In the genomic region with DNA sequence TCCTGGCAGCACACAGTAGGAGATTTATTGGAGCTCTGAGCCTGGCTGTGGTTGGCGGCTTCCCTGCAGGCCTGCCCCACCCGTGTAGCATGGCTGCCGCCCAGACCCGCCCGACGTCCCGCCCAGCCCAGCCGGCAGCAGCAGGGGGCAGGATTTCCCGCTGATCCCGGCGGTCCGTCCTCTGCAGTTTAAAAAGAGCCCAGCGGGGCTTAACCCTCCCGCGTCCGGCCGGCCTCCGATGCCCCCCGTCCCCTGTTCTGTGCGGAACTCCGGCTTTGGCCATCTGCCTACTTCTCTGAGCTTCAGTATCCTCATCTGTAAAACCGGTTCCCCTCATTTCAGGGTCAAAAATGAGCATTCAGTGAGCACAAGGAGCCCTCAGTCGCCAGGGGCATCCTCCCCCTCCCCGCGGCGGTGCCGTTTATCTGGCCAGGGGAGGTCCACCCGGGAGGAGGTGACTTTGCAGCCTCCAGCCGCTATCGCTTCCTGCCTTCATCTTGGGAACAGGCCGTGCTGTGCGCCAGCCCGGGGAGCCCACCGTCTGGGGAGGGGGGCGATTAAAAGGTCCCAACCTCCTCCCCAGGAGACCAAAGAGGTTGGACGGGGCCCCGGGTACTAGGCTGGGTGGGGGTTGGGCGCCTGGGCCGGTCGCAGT, we compare ENCODE assay signal across 1 cellular context.
A peak's percentile ranks its signal among the peaks of the same experiment; 100 is the strongest.
TF ChIP-seq lines count a peak whose summit lies in the region.

Gene GAS2L1 (plus strand): TSS at position 476 of the 655 bp plus-strand sequence. CDS start 1,456 bp downstream, outside the sequence.

TF ChIP-seq in K562, 482 proteins besides CTCF, POLR2A, EP300 and RAD21 (continued from another document and continues in another):
- TF ChIP-seq, protein P1, sequence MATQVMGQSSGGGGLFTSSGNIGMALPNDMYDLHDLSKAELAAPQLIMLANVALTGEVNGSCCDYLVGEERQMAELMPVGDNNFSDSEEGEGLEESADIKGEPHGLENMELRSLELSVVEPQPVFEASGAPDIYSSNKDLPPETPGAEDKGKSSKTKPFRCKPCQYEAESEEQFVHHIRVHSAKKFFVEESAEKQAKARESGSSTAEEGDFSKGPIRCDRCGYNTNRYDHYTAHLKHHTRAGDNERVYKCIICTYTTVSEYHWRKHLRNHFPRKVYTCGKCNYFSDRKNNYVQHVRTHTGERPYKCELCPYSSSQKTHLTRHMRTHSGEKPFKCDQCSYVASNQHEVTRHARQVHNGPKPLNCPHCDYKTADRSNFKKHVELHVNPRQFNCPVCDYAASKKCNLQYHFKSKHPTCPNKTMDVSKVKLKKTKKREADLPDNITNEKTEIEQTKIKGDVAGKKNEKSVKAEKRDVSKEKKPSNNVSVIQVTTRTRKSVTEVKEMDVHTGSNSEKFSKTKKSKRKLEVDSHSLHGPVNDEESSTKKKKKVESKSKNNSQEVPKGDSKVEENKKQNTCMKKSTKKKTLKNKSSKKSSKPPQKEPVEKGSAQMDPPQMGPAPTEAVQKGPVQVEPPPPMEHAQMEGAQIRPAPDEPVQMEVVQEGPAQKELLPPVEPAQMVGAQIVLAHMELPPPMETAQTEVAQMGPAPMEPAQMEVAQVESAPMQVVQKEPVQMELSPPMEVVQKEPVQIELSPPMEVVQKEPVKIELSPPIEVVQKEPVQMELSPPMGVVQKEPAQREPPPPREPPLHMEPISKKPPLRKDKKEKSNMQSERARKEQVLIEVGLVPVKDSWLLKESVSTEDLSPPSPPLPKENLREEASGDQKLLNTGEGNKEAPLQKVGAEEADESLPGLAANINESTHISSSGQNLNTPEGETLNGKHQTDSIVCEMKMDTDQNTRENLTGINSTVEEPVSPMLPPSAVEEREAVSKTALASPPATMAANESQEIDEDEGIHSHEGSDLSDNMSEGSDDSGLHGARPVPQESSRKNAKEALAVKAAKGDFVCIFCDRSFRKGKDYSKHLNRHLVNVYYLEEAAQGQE (CRISPR knock-in tag; IDR thresholded peaks at IDR 0.05; ENCODE audit: low read depth): no peak
- TF ChIP-seq, protein P2, sequence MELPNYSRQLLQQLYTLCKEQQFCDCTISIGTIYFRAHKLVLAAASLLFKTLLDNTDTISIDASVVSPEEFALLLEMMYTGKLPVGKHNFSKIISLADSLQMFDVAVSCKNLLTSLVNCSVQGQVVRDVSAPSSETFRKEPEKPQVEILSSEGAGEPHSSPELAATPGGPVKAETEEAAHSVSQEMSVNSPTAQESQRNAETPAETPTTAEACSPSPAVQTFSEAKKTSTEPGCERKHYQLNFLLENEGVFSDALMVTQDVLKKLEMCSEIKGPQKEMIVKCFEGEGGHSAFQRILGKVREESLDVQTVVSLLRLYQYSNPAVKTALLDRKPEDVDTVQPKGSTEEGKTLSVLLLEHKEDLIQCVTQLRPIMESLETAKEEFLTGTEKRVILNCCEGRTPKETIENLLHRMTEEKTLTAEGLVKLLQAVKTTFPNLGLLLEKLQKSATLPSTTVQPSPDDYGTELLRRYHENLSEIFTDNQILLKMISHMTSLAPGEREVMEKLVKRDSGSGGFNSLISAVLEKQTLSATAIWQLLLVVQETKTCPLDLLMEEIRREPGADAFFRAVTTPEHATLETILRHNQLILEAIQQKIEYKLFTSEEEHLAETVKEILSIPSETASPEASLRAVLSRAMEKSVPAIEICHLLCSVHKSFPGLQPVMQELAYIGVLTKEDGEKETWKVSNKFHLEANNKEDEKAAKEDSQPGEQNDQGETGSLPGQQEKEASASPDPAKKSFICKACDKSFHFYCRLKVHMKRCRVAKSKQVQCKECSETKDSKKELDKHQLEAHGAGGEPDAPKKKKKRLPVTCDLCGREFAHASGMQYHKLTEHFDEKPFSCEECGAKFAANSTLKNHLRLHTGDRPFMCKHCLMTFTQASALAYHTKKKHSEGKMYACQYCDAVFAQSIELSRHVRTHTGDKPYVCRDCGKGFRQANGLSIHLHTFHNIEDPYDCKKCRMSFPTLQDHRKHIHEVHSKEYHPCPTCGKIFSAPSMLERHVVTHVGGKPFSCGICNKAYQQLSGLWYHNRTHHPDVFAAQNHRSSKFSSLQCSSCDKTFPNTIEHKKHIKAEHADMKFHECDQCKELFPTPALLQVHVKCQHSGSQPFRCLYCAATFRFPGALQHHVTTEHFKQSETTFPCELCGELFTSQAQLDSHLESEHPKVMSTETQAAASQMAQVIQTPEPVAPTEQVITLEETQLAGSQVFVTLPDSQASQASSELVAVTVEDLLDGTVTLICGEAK (IDR thresholded peaks at IDR 0.05): no peak
- TF ChIP-seq, protein P2 (CRISPR knock-in tag; IDR thresholded peaks at IDR 0.05): no peak
- TF ChIP-seq, protein P3, sequence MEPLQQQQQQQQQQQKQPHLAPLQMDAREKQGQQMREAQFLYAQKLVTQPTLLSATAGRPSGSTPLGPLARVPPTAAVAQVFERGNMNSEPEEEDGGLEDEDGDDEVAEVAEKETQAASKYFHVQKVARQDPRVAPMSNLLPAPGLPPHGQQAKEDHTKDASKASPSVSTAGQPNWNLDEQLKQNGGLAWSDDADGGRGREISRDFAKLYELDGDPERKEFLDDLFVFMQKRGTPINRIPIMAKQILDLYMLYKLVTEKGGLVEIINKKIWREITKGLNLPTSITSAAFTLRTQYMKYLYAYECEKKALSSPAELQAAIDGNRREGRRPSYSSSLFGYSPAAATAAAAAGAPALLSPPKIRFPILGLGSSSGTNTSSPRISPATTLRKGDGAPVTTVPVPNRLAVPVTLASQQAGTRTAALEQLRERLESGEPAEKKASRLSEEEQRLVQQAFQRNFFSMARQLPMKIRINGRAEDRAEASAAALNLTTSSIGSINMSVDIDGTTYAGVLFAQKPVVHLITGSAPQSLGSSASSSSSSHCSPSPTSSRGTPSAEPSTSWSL (CRISPR knock-in tag; IDR thresholded peaks at IDR 0.05; ENCODE audit: borderline replicate concordance): no peak
- TF ChIP-seq MGA (IDR thresholded peaks at IDR 0.05) (peak; percentile 44; the same call in 1 of the 2 replicates), ZBTB11 (CRISPR knock-in tag; IDR thresholded peaks at IDR 0.05) (no peak), PHB2 (IDR thresholded peaks at IDR 0.05; ENCODE audit: low read depth) (no peak), HSF4 (CRISPR knock-in tag; IDR thresholded peaks at IDR 0.05; ENCODE audit: borderline replicate concordance) (no peak), FIP1L1 (IDR thresholded peaks at IDR 0.05; ENCODE audit: low read depth, low read length, poor library complexity, severe bottlenecking) (no peak)
